Comparison of ENCODE assay signal across 13 cellular contexts in the genomic region with DNA sequence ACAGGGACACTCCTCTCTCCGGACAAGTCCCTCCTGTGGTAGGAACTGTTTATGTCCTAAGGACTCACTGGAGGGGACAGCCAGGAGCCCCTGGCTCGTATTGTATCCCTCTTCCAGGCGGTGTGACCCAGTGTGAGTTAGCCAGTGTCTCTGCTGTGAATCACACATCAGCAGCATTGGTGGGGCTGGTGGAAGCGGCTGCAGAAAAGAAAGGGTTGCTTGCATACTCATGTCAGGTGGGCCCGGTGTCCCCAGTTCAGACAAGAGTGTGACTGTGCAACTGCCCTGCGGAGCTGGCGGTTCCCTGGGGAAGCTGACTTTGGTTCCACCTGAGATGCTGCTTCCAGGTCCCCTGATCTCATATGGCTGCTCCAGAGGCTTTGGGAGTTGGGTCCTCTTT.
DNase-seq lines count a peak whose midpoint lies in the region; ATAC-seq and TF ChIP-seq lines count a peak whose summit lies in the region.
"Had no signal": no experiment of that assay in that cellular context is flagged by ENCODE, and none has a peak within 500 bp of the region (broad histone marks: within the 10 kb centered on the region; RNA-seq: fewer than 3 reads in every experiment).

No MANE protein-coding gene starts in this region.

- peaks cover 26 to 82% (median 48%) of the 10 kb centered on the region in 4 donors for H3K4me1 Mint-ChIP-seq in CD4-positive, CD25-positive, alpha-beta regulatory T cell
- peaks cover 66% of the 10 kb centered on the region for H3K4me1 Mint-ChIP-seq in activated B cell treated with CpG ODN at 0.5 μM for 24 hours

- H3K27ac ChIP-seq in CD4-positive, CD25-positive, alpha-beta regulatory T cell (ENCODE audit: insufficient read depth, low read length, poor library complexity, severe bottlenecking) = no peak overlapping the region
- H3K27ac ChIP-seq in layer of hippocampus (ENCODE audit: low read depth, low read length) (peak overlapping the region; percentile 99), skin epidermis (peak overlapping the region in 12 of 21 experiments; percentile 23 to 95 (median 81))
- H3K27ac ChIP-seq: SJSA1 had no signal

- CTCF ChIA-PET in activated B cell treated with CpG ODN at 0.5 μM for 24 hours (lab: Charles Lee) = interaction anchor here (1.4 kb wide), 1 partner anchor 262 kb away, joined by 4 read pairs; no protein-coding TSS in a partner anchor

- H3K27ac Mint-ChIP-seq in CD4-positive, CD25-positive, alpha-beta regulatory T cell = peak overlapping the region; percentile 94 to 98 (median 96)
- peak overlapping the region; percentile 82 for H3K27ac Mint-ChIP-seq in activated B cell treated with CpG ODN at 0.5 μM for 24 hours

- POLR2A ChIA-PET in activated B cell treated with CpG ODN at 0.5 μM for 24 hours (lab: Charles Lee) = interaction anchor here (0.7 to 2.8 kb wide), 3 partner anchors 28 to 182 kb away, joined by 7 to 12 read pairs (median 8); no protein-coding TSS in a partner anchor

- peaks cover 51% of the 10 kb centered on the region for H3K4me1 ChIP-seq in CD4-positive, CD25-positive, alpha-beta regulatory T cell (ENCODE audit: control insufficient read depth, insufficient read depth, low read length, poor library complexity, severe bottlenecking)
- H3K4me1 ChIP-seq: Caco-2 had no signal

- no peaks in the 10 kb centered on the region for H3K36me3 ChIP-seq in CD4-positive, CD25-positive, alpha-beta regulatory T cell (ENCODE audit: control insufficient read depth, insufficient read depth, low read length)
- H3K36me3 ChIP-seq: SJSA1 had no signal

- H3K9me3 ChIP-seq in CD4-positive, CD25-positive, alpha-beta regulatory T cell (ENCODE audit: control insufficient read depth in 2 of 2, low read length in 2 of 2) = no peaks in the 10 kb centered on the region
- H3K9me3 ChIP-seq: Caco-2, SJSA1 had no signal

- H3K4me3 Mint-ChIP-seq in CD4-positive, CD25-positive, alpha-beta regulatory T cell = peak overlapping the region in 3 of 4 donors; percentile 70 to 81 (median 70)
- H3K4me3 Mint-ChIP-seq in activated B cell treated with CpG ODN at 0.5 μM for 24 hours = no peak overlapping the region

- H3K36me3 Mint-ChIP-seq in CD4-positive, CD25-positive, alpha-beta regulatory T cell = peaks cover 12% of the 10 kb centered on the region
- no peaks in the 10 kb centered on the region for H3K36me3 Mint-ChIP-seq in activated B cell treated with CpG ODN at 0.5 μM for 24 hours (ENCODE audit: low read depth)

- ATAC-seq in CD4-positive, CD25-positive, alpha-beta regulatory T cell (ENCODE audit: low read depth in 2 of 2) = no peak
- no peak for ATAC-seq in activated B cell treated with CpG ODN at 0.5 μM for 24 hours (ENCODE audit: low read depth)

- TF ChIP-seq CTCF in activated B cell treated with CpG ODN at 0.5 μM for 24 hours (IDR thresholded peaks at IDR 0.05) (no peak), GM10266 (IDR thresholded peaks at IDR 0.05; ENCODE audit: control insufficient read depth, insufficient read depth, low read depth, missing control alignments) (no peak)

- no peaks in the 10 kb centered on the region for H3K9me3 Mint-ChIP-seq in CD4-positive, CD25-positive, alpha-beta regulatory T cell
- H3K9me3 Mint-ChIP-seq in activated B cell treated with CpG ODN at 0.5 μM for 24 hours = no peaks in the 10 kb centered on the region

- H3K4me3 ChIP-seq in CD4-positive, CD25-positive, alpha-beta regulatory T cell (ENCODE audit: low read depth, low read length) = no peak overlapping the region
- no peak overlapping the region for H3K4me3 ChIP-seq in skin epidermis
- H3K4me3 ChIP-seq: SJSA1 had no signal

- no peaks in the 10 kb centered on the region for H3K27me3 ChIP-seq in CD4-positive, CD25-positive, alpha-beta regulatory T cell (ENCODE audit: control insufficient read depth, insufficient read depth, low read length)
- no peaks in the 10 kb centered on the region for H3K27me3 ChIP-seq in layer of hippocampus (ENCODE audit: control insufficient read depth, insufficient read depth, low read length)

- intact Hi-C loops in activated B cell treated with CpG ODN at 0.5 μM for 24 hours (cut with micrococcal nuclease) = no loop called here

- DNase-seq in CD4-positive, CD25-positive, alpha-beta regulatory T cell = no peak
- DNase-seq in activated B cell treated with CpG ODN at 0.5 μM for 24 hours (no peak), retina (no peak), GM10266 (ENCODE audit: extremely low spot score) (no peak)
- no peak for DNase-seq in central memory CD4-positive, alpha-beta T cell
- no peak for DNase-seq in stimulated activated CD4-positive, alpha-beta T cell treated with anti-CD3 and anti-CD28 coated beads, Interleukin-4, amount 100 ng/mL, for 4 hours
- DNase-seq: activated CD4-positive, alpha-beta T cell treated with anti-CD3 and anti-CD28 coated beads for 4 hours; Caco-2; kidney glomerular epithelial cell; stimulated activated naive CD4-positive, alpha-beta T cell had no signal

- H3K27me3 Mint-ChIP-seq in CD4-positive, CD25-positive, alpha-beta regulatory T cell = peaks cover 6% of the 10 kb centered on the region
- no peaks in the 10 kb centered on the region for H3K27me3 Mint-ChIP-seq in activated B cell treated with CpG ODN at 0.5 μM for 24 hours
